1 cellular context compared by ENCODE assay signal in the genomic region with DNA sequence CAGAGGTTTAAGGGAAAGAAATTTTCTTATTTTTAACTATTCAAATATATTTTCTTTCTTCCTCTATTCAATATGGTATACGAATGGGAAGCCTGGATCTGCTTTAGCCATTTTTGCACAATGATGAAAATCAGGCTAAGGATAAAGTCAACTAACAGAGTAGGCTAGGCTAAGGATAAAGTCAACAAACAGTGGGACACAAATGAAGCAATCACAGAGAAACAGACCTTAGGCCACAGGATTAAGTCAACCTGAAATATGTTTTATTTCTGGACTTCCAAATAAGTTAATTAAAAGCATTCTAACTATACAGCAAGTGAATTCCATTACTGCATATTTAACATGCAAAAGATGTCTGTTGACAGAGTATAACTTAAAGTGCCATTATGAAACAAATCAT.
TF ChIP-seq lines count a peak whose summit lies in the region.

No MANE protein-coding gene starts in this region.

TF ChIP-seq in HepG2, 621 proteins besides CTCF, POLR2A, EP300 and RAD21 (continued from another document):
- TF ChIP-seq, protein P1, sequence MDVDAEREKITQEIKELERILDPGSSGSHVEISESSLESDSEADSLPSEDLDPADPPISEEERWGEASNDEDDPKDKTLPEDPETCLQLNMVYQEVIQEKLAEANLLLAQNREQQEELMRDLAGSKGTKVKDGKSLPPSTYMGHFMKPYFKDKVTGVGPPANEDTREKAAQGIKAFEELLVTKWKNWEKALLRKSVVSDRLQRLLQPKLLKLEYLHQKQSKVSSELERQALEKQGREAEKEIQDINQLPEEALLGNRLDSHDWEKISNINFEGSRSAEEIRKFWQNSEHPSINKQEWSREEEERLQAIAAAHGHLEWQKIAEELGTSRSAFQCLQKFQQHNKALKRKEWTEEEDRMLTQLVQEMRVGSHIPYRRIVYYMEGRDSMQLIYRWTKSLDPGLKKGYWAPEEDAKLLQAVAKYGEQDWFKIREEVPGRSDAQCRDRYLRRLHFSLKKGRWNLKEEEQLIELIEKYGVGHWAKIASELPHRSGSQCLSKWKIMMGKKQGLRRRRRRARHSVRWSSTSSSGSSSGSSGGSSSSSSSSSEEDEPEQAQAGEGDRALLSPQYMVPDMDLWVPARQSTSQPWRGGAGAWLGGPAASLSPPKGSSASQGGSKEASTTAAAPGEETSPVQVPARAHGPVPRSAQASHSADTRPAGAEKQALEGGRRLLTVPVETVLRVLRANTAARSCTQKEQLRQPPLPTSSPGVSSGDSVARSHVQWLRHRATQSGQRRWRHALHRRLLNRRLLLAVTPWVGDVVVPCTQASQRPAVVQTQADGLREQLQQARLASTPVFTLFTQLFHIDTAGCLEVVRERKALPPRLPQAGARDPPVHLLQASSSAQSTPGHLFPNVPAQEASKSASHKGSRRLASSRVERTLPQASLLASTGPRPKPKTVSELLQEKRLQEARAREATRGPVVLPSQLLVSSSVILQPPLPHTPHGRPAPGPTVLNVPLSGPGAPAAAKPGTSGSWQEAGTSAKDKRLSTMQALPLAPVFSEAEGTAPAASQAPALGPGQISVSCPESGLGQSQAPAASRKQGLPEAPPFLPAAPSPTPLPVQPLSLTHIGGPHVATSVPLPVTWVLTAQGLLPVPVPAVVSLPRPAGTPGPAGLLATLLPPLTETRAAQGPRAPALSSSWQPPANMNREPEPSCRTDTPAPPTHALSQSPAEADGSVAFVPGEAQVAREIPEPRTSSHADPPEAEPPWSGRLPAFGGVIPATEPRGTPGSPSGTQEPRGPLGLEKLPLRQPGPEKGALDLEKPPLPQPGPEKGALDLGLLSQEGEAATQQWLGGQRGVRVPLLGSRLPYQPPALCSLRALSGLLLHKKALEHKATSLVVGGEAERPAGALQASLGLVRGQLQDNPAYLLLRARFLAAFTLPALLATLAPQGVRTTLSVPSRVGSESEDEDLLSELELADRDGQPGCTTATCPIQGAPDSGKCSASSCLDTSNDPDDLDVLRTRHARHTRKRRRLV (CRISPR knock-in tag; IDR thresholded peaks at IDR 0.05) = no peak
- TF ChIP-seq KDM1A (CRISPR knock-in tag; IDR thresholded peaks at IDR 0.05) (no peak), ETV5 (CRISPR knock-in tag; IDR thresholded peaks at IDR 0.05; ENCODE audit: borderline replicate concordance) (no peak), CEBPB (IDR thresholded peaks at IDR 0.05; ENCODE audit: borderline replicate concordance, low read depth, low read length) (peak; percentile 13; the same call in 1 of the 2 replicates), ZNF674 (CRISPR knock-in tag; IDR thresholded peaks at IDR 0.05; ENCODE audit: low read depth) (no peak)
